32 cellular contexts compared by ENCODE assay signal in the genomic region with DNA sequence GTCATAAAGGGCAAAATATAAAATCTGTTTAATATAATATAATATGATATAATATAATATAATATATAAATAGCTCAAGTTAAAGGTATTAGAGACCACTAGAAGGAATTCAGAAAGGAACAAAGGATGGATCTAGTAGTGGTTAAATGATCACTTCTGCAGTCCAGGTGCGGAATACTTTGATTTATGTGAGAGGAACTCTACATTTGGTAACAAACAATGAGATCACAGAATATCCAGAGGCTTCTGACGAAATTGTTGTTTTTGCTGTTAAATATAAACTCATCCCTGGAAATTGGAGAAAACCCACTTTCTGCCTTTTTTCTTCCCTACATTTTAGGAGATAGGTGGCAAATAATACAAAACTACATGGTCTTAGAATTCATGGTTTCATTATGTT.
"Had no signal": no experiment of that assay in that cellular context is flagged by ENCODE, and none has a peak within 500 bp of the region (broad histone marks: within the 10 kb centered on the region; RNA-seq: fewer than 3 reads in every experiment).

No MANE protein-coding gene starts in this region.

- H3K4me1 ChIP-seq: body of pancreas had no signal

- H3K27me3 ChIP-seq: adrenal gland, body of pancreas, esophagus squamous epithelium had no signal

- FAIRE-seq: colon, endothelial cell of umbilical vein had no signal

- ATAC-seq: activated CD4-positive, alpha-beta T cell treated with anti-CD3 and anti-CD28 coated beads for 36 hours; activated CD8-positive, alpha-beta memory T cell treated with anti-CD3 and anti-CD28 coated beads, Interleukin-2, amount 10 ng/mL, durations not matched to agents 7 days and 5 days; activated CD8-positive, alpha-beta T cell treated with anti-CD3 and anti-CD28 coated beads, Interleukin-2, amount 10 ng/mL, durations not matched to agents 7 days and 5 days; activated naive CD8-positive, alpha-beta T cell treated with anti-CD3 and anti-CD28 coated beads, Interleukin-2, amount 50 U/mL, for 24 hours; body of pancreas; effector memory CD8-positive, alpha-beta T cell; T-cell had no signal

- H3K27ac ChIP-seq: adrenal gland, body of pancreas, epithelial cell of prostate, esophagus squamous epithelium, WERI-Rb-1 had no signal

- DNase-seq: activated CD4-positive, alpha-beta memory T cell treated with anti-CD3 and anti-CD28 coated beads for 36 hours; activated CD4-positive, alpha-beta T cell treated with anti-CD3 and anti-CD28 coated beads for 36 hours; activated CD4-positive, alpha-beta T cell treated with anti-CD3 and anti-CD28 coated beads, Interleukin-2, amount 10 ng/mL, durations not matched to agents 24 days and 14 days; activated CD4-positive, CD25-positive, alpha-beta regulatory T cell; activated CD4-positive, CD25-positive, alpha-beta regulatory T cell treated with anti-CD3 and anti-CD28 coated beads, Interleukin-2, amount 50 U/mL, for 72 hours; activated CD8-positive, alpha-beta memory T cell treated with anti-CD3 and anti-CD28 coated beads, Interleukin-2, amount 10 ng/mL, durations not matched to agents 7 days and 5 days; activated CD8-positive, alpha-beta memory T cell treated with anti-CD3 and anti-CD28 coated beads, Interleukin-2, amount 50 U/mL, for 4 hours; activated CD8-positive, alpha-beta T cell treated with anti-CD3 and anti-CD28 coated beads, Interleukin-2, amount 10 ng/mL, durations not matched to agents 7 days and 5 days; activated effector memory CD4-positive, alpha-beta T cell treated with anti-CD3 and anti-CD28 coated beads, Interleukin-2, amount 50 U/mL, for 16 hours; activated naive CD4-positive, alpha-beta T cell treated with anti-CD3 and anti-CD28 coated beads for 36 hours; activated naive CD8-positive, alpha-beta T cell treated with anti-CD3 and anti-CD28 coated beads for 36 hours; activated naive CD8-positive, alpha-beta T cell treated with anti-CD3 and anti-CD28 coated beads, Interleukin-2, amount 50 U/mL, for 24 hours; activated T-cell treated with anti-CD3 and anti-CD28 coated beads, Interleukin-2, amount 50 U/mL, for 1 hour; activated T-cell treated with anti-CD3 and anti-CD28 coated beads, Interleukin-2, amount 50 U/mL, for 48 hours; adrenal gland; amygdala; aorta; body of pancreas; caudate nucleus; cortex of kidney; dermis blood vessel endothelial cell; effector CD4-positive, alpha-beta T cell; effector memory CD8-positive, alpha-beta T cell; esophagus squamous epithelium; foreskin melanocyte; SW 1271; T-cell; T-helper 9 cell; WERI-Rb-1 had no signal

- H3K4me3 ChIP-seq: adrenal gland, body of pancreas, esophagus squamous epithelium had no signal

- H3K9me3 ChIP-seq: adrenal gland, body of pancreas, esophagus squamous epithelium had no signal
